1 cellular context compared by ENCODE assay signal in genomic region chr20:16729565-16730460, GRCh38.
A peak's percentile ranks its signal among the peaks of the same experiment; 100 is the strongest.
TF ChIP-seq lines count a peak whose summit lies in the region.

Gene SNRPB2 (plus strand): TSS chr20:16730026. CDS start chr20:16731703, 1,677 bp downstream.

TF ChIP-seq in HepG2, 621 proteins besides CTCF, POLR2A, EP300 and RAD21 (continued from another document and continues in another):
- TF ChIP-seq PLRG1 (conservative IDR thresholded peaks at IDR 0.05) = no peak
- TF ChIP-seq ZNF878 (CRISPR knock-in tag; IDR thresholded peaks at IDR 0.05) = peak; percentile 79
- TF ChIP-seq JUND (CRISPR knock-in tag; IDR thresholded peaks at IDR 0.05) = peak; percentile 77; the same call in 1 of the 2 replicates
- peak; percentile 94 for TF ChIP-seq NAIF1 (CRISPR knock-in tag; IDR thresholded peaks at IDR 0.05; ENCODE audit: borderline replicate concordance)
- peak; percentile 98 for TF ChIP-seq ZNF234 (CRISPR knock-in tag; conservative IDR thresholded peaks at IDR 0.05)
- peak; percentile 88 for TF ChIP-seq MEIS1 (CRISPR knock-in tag; IDR thresholded peaks at IDR 0.05; ENCODE audit: borderline replicate concordance)
- TF ChIP-seq ZBTB44 (CRISPR knock-in tag; IDR thresholded peaks at IDR 0.05) = peak; percentile 98
- no peak; the same call in 1 of the 2 replicates for TF ChIP-seq ZNF296 (CRISPR knock-in tag; conservative IDR thresholded peaks at IDR 0.05)
- peak; percentile 38; the same call in 1 of the 2 replicates for TF ChIP-seq GPN1 (CRISPR knock-in tag; IDR thresholded peaks at IDR 0.05; ENCODE audit: borderline replicate concordance)
- peak; percentile 100 for TF ChIP-seq KMT2A (CRISPR knock-in tag; IDR thresholded peaks at IDR 0.05)
- TF ChIP-seq ZNF232 (CRISPR knock-in tag; IDR thresholded peaks at IDR 0.05; ENCODE audit: borderline replicate concordance) = 0 out of 2 replicates have a peak, but pooled peaks have one; percentile 78
- peak; percentile 97 to 98 for TF ChIP-seq HMGXB4 (CRISPR knock-in tag; IDR thresholded peaks at IDR 0.05; ENCODE audit: borderline replicate concordance in 1 of 2, low read depth in 1 of 2)
- peak; percentile 84 for TF ChIP-seq SNAPC2 (CRISPR knock-in tag; IDR thresholded peaks at IDR 0.05)
- peak; percentile 97; the same call in 1 of the 2 replicates for TF ChIP-seq ZNF713 (CRISPR knock-in tag; IDR thresholded peaks at IDR 0.05)
- peak; percentile 21 for TF ChIP-seq HOXA7 (CRISPR knock-in tag; IDR thresholded peaks at IDR 0.05)
- peak; percentile 97 for TF ChIP-seq ZNF136 (CRISPR knock-in tag; IDR thresholded peaks at IDR 0.05; ENCODE audit: low read depth)
- peak; percentile 91 for TF ChIP-seq ZNF766 (CRISPR knock-in tag; IDR thresholded peaks at IDR 0.05; ENCODE audit: borderline replicate concordance)
- TF ChIP-seq, protein P1, sequence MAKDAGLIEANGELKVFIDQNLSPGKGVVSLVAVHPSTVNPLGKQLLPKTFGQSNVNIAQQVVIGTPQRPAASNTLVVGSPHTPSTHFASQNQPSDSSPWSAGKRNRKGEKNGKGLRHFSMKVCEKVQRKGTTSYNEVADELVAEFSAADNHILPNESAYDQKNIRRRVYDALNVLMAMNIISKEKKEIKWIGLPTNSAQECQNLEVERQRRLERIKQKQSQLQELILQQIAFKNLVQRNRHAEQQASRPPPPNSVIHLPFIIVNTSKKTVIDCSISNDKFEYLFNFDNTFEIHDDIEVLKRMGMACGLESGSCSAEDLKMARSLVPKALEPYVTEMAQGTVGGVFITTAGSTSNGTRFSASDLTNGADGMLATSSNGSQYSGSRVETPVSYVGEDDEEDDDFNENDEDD (CRISPR knock-in tag; IDR thresholded peaks at IDR 0.05; ENCODE audit: borderline replicate concordance) = peak; percentile 71; the same call in 1 of the 2 replicates
- no peak for TF ChIP-seq RFXANK (CRISPR knock-in tag; IDR thresholded peaks at IDR 0.05)
- TF ChIP-seq MXI1 (IDR thresholded peaks at IDR 0.05; ENCODE audit: borderline replicate concordance, low read depth, low read length) = peak; percentile 78; the same call in 2 of the 3 replicates
- peak; percentile 93; the same call in 1 of the 2 replicates for TF ChIP-seq ZNF570 (CRISPR knock-in tag; IDR thresholded peaks at IDR 0.05; ENCODE audit: borderline replicate concordance)
- TF ChIP-seq ETV6 (CRISPR knock-in tag; conservative IDR thresholded peaks at IDR 0.05) = peak; percentile 96
- peak; percentile 98 for TF ChIP-seq ZNF761 (CRISPR knock-in tag; conservative IDR thresholded peaks at IDR 0.05)
- TF ChIP-seq ZBTB7A (CRISPR knock-in tag; IDR thresholded peaks at IDR 0.05) = 0 out of 2 replicates have a peak, but pooled peaks have one; percentile 51
- TF ChIP-seq, protein P2, sequence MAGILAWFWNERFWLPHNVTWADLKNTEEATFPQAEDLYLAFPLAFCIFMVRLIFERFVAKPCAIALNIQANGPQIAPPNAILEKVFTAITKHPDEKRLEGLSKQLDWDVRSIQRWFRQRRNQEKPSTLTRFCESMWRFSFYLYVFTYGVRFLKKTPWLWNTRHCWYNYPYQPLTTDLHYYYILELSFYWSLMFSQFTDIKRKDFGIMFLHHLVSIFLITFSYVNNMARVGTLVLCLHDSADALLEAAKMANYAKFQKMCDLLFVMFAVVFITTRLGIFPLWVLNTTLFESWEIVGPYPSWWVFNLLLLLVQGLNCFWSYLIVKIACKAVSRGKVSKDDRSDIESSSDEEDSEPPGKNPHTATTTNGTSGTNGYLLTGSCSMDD (CRISPR knock-in tag; IDR thresholded peaks at IDR 0.05) = peak; percentile 28; the same call in 1 of the 2 replicates
- TF ChIP-seq ZNF343 (CRISPR knock-in tag; IDR thresholded peaks at IDR 0.05) = peak; percentile 99
- TF ChIP-seq CEBPG (CRISPR knock-in tag; IDR thresholded peaks at IDR 0.05) = peak; percentile 62; the same call in 1 of the 2 replicates
- peak; percentile 95 for TF ChIP-seq ZKSCAN8 (CRISPR knock-in tag; IDR thresholded peaks at IDR 0.05; ENCODE audit: borderline replicate concordance)
- peak; percentile 99 for TF ChIP-seq FOXC1 (CRISPR knock-in tag; IDR thresholded peaks at IDR 0.05; ENCODE audit: borderline replicate concordance)
- peak; percentile 95 for TF ChIP-seq ZBTB8A (CRISPR knock-in tag; IDR thresholded peaks at IDR 0.05; ENCODE audit: borderline replicate concordance, low read depth)
- TF ChIP-seq AGO1 (IDR thresholded peaks at IDR 0.05; ENCODE audit: low read depth, low read length, poor library complexity, severe bottlenecking) = peak; percentile 81
- TF ChIP-seq ZNF557 (CRISPR knock-in tag; IDR thresholded peaks at IDR 0.05) = peak; percentile 93; the same call in 1 of the 2 replicates
- TF ChIP-seq, protein P3, sequence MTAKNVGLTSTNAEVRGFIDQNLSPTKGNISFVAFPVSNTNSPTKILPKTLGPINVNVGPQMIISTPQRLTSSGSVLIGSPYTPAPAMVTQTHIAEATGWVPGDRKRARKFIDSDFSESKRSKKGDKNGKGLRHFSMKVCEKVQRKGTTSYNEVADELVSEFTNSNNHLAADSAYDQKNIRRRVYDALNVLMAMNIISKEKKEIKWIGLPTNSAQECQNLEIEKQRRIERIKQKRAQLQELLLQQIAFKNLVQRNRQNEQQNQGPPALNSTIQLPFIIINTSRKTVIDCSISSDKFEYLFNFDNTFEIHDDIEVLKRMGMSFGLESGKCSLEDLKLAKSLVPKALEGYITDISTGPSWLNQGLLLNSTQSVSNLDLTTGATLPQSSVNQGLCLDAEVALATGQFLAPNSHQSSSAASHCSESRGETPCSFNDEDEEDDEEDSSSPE (CRISPR knock-in tag; IDR thresholded peaks at IDR 0.05) = peak; percentile 82
- no peak for TF ChIP-seq ZNF292 (CRISPR knock-in tag; IDR thresholded peaks at IDR 0.05; ENCODE audit: borderline replicate concordance, low read depth)
- TF ChIP-seq MAF1 (CRISPR knock-in tag; IDR thresholded peaks at IDR 0.05; ENCODE audit: borderline replicate concordance) = peak; percentile 60; the same call in 1 of the 2 replicates
- TF ChIP-seq ZSCAN20 (CRISPR knock-in tag; IDR thresholded peaks at IDR 0.05; ENCODE audit: borderline replicate concordance) = no peak; the same call in 1 of the 2 replicates
- peak; percentile 94 for TF ChIP-seq ZBTB42 (CRISPR knock-in tag; IDR thresholded peaks at IDR 0.05)
- TF ChIP-seq NR2C2 (CRISPR knock-in tag; IDR thresholded peaks at IDR 0.05; ENCODE audit: borderline replicate concordance) = peak; percentile 91
- peak in 1 of 2 experiments; percentile 53; a peak in 1 of 4 replicates for TF ChIP-seq REST (IDR thresholded peaks at IDR 0.05; ENCODE audit: borderline replicate concordance in 1 of 2, low read depth in 1 of 2, low read length in 2 of 2)
- peak; percentile 96; the same call in 1 of the 2 replicates for TF ChIP-seq DNMT3B (CRISPR knock-in tag; conservative IDR thresholded peaks at IDR 0.05)
- TF ChIP-seq ZNF83 (CRISPR knock-in tag; IDR thresholded peaks at IDR 0.05; ENCODE audit: borderline replicate concordance) = peak; percentile 95; the same call in 1 of the 2 replicates
- peak; percentile 15 to 89; a peak in 2 of 4 replicates for TF ChIP-seq MAFK (conservative IDR thresholded peaks at IDR 0.05 in 1 of 2, IDR thresholded peaks at IDR 0.05 in 1 of 2; ENCODE audit: low read length in 2 of 2)
- peak; percentile 100 for TF ChIP-seq ELF1 (CRISPR knock-in tag; IDR thresholded peaks at IDR 0.05)
- TF ChIP-seq, protein P4, sequence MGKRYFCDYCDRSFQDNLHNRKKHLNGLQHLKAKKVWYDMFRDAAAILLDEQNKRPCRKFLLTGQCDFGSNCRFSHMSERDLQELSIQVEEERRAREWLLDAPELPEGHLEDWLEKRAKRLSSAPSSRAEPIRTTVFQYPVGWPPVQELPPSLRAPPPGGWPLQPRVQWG (CRISPR knock-in tag; IDR thresholded peaks at IDR 0.05; ENCODE audit: borderline replicate concordance, low read depth) = no peak
- no peak for TF ChIP-seq TEAD2 (CRISPR knock-in tag; IDR thresholded peaks at IDR 0.05)
- no peak; the same call in 1 of the 2 replicates for TF ChIP-seq ZC3H4 (CRISPR knock-in tag; IDR thresholded peaks at IDR 0.05; ENCODE audit: borderline replicate concordance)
- TF ChIP-seq CC2D1A (CRISPR knock-in tag; IDR thresholded peaks at IDR 0.05) = 0 out of 2 replicates have a peak, but pooled peaks have one; percentile 65
- peak; percentile 86 for TF ChIP-seq ZNF710 (CRISPR knock-in tag; IDR thresholded peaks at IDR 0.05; ENCODE audit: borderline replicate concordance)
- no peak for TF ChIP-seq IKZF1 (IDR thresholded peaks at IDR 0.05)
- TF ChIP-seq, protein P5, sequence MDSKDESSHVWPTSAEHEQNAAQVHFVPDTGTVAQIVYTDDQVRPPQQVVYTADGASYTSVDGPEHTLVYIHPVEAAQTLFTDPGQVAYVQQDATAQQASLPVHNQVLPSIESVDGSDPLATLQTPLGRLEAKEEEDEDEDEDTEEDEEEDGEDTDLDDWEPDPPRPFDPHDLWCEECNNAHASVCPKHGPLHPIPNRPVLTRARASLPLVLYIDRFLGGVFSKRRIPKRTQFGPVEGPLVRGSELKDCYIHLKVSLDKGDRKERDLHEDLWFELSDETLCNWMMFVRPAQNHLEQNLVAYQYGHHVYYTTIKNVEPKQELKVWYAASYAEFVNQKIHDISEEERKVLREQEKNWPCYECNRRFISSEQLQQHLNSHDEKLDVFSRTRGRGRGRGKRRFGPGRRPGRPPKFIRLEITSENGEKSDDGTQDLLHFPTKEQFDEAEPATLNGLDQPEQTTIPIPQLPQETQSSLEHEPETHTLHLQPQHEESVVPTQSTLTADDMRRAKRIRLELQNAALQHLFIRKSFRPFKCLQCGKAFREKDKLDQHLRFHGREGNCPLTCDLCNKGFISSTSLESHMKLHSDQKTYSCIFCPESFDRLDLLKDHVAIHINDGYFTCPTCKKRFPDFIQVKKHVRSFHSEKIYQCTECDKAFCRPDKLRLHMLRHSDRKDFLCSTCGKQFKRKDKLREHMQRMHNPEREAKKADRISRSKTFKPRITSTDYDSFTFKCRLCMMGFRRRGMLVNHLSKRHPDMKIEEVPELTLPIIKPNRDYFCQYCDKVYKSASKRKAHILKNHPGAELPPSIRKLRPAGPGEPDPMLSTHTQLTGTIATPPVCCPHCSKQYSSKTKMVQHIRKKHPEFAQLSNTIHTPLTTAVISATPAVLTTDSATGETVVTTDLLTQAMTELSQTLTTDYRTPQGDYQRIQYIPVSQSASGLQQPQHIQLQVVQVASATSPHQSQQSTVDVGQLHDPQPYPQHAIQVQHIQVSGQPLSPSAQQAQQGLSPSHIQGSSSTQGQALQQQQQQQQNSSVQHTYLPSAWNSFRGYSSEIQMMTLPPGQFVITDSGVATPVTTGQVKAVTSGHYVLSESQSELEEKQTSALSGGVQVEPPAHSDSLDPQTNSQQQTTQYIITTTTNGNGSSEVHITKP (CRISPR knock-in tag; IDR thresholded peaks at IDR 0.05; ENCODE audit: low read depth) = peak; percentile 74
- peak; percentile 98 for TF ChIP-seq ZNF772 (CRISPR knock-in tag; IDR thresholded peaks at IDR 0.05)
